9 cellular contexts compared by ENCODE assay signal in the genomic region with DNA sequence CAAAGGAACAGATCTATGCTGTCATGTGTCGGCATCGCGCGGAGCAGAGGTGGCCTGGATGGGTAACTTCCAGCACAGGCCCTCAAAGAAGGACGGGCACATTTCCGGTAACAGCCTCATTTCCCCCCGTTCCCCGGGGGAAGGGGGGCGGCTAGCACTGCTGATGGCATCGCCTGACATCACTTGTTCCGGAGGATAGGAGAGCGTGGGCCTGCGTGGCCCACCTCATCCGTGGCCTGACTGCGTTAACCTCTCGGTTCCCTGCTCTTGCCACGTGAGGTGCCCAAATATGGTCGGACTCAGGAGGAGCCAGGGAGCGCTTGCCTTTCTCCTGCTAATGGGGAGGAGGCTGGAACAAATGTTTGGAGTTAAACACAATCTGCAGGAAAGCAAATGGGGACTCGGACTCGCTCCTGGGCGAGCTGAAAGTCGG. TPM values are rescaled to one million over a fixed set of nuclear protein-coding genes. Genes with fewer than 3 reads are reported as not detected.
A peak's percentile ranks its signal among the peaks of the same experiment; 100 is the strongest.
DNase-seq lines count a peak whose midpoint lies in the region; ATAC-seq and TF ChIP-seq lines count a peak whose summit lies in the region.
"Had no signal": no experiment of that assay in that cellular context is flagged by ENCODE, and none has a peak within 500 bp of the region (broad histone marks: within the 10 kb centered on the region; RNA-seq: fewer than 3 reads in every experiment).

A gene with protein sequence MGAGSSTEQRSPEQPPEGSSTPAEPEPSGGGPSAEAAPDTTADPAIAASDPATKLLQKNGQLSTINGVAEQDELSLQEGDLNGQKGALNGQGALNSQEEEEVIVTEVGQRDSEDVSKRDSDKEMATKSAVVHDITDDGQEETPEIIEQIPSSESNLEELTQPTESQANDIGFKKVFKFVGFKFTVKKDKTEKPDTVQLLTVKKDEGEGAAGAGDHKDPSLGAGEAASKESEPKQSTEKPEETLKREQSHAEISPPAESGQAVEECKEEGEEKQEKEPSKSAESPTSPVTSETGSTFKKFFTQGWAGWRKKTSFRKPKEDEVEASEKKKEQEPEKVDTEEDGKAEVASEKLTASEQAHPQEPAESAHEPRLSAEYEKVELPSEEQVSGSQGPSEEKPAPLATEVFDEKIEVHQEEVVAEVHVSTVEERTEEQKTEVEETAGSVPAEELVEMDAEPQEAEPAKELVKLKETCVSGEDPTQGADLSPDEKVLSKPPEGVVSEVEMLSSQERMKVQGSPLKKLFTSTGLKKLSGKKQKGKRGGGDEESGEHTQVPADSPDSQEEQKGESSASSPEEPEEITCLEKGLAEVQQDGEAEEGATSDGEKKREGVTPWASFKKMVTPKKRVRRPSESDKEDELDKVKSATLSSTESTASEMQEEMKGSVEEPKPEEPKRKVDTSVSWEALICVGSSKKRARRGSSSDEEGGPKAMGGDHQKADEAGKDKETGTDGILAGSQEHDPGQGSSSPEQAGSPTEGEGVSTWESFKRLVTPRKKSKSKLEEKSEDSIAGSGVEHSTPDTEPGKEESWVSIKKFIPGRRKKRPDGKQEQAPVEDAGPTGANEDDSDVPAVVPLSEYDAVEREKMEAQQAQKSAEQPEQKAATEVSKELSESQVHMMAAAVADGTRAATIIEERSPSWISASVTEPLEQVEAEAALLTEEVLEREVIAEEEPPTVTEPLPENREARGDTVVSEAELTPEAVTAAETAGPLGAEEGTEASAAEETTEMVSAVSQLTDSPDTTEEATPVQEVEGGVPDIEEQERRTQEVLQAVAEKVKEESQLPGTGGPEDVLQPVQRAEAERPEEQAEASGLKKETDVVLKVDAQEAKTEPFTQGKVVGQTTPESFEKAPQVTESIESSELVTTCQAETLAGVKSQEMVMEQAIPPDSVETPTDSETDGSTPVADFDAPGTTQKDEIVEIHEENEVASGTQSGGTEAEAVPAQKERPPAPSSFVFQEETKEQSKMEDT (N-terminal part only) (plus strand): TSS at position 365 of the 433 bp plus-strand sequence. CDS start 596 bp downstream, outside the sequence.

- H3F3A ChIP-seq in SK-N-SH (replicated peaks; ENCODE audit: insufficient read depth), result peaks cover 14% of the 10 kb centered on the region

- H3K9me3 ChIP-seq in SK-N-SH (no peaks in the 10 kb centered on the region), ascending aorta (no peaks in the 10 kb centered on the region)

- TF ChIP-seq CTCF in SK-N-SH (IDR thresholded peaks at IDR 0.05), result no peak
- no peak for TF ChIP-seq CTCF in ascending aorta (IDR thresholded peaks at IDR 0.05)

- TF ChIP-seq EP300 in SK-N-SH (IDR thresholded peaks at IDR 0.05; ENCODE audit: borderline replicate concordance in 1 of 2, low read depth in 1 of 2, low read length in 1 of 2), result no peak

- no peak for TF ChIP-seq RAD21 in SK-N-SH (IDR thresholded peaks at IDR 0.05; ENCODE audit: low read length)

- no peaks in the 10 kb centered on the region for H3K9me2 ChIP-seq in SK-N-SH

- H3K79me2 ChIP-seq in SK-N-SH (ENCODE audit: insufficient read depth), result peaks cover 38% of the 10 kb centered on the region

- intact Hi-C loops in ascending aorta (cut with DNase I), result loop anchor here (5.0 kb wide), 1 partner anchor 217 kb away; no protein-coding TSS in a partner anchor

- no peak for ATAC-seq in SK-N-SH treated with all-trans-retinoic acid at 6 μM for 48 hours
- no peak for ATAC-seq in HG03139 (IDR thresholded peaks at IDR 0.05; ENCODE audit: unreplicated experiment)
- no peak for ATAC-seq in GM18858 (IDR thresholded peaks at IDR 0.05; ENCODE audit: unreplicated experiment)

- DNase-seq in SK-N-SH, result no peak
- peak; percentile 11 to 83 for DNase-seq in ascending aorta (ENCODE audit: low spot score in 2 of 2)
- DNase-seq in hypothalamus (lab: John Stamatoyannopoulos, UW), result peak in 36 of 51 donors; percentile 4 to 81 (median 40)
- no peak for DNase-seq in renal cortical epithelial cell (ENCODE audit: low read depth)
- DNase-seq in ecto neural progenitor cell (ENCODE audit: low spot score), result no peak

- H3K4me2 ChIP-seq in SK-N-SH, result peak within 1 kb of the TSS; percentile 83

- peak within 1 kb of the TSS; percentile 34 to 55; a peak in 3 of 4 replicates for H3K27ac ChIP-seq in SK-N-SH (ENCODE audit: low read depth in 2 of 2, low read length in 1 of 2)
- H3K27ac ChIP-seq in ascending aorta, result peak within 1 kb of the TSS; percentile 86 to 90
- H3K27ac ChIP-seq: C4-2B had no signal

- no peaks in the 10 kb centered on the region for H3K27me3 ChIP-seq in SK-N-SH (ENCODE audit: insufficient read depth)
- no peaks in the 10 kb centered on the region for H3K27me3 ChIP-seq in ascending aorta

- H3K36me3 ChIP-seq in SK-N-SH (replicated peaks in 1 of 2; ENCODE audit: control insufficient read depth in 1 of 2, insufficient read depth in 2 of 2, low read length in 1 of 2) (peaks cover 0 to 2% of the 10 kb centered on the region in 2 experiments), ascending aorta (no peaks in the 10 kb centered on the region)

- peaks cover 14% of the 10 kb centered on the region; the same call in 1 of the 2 replicates for H4K20me1 ChIP-seq in SK-N-SH (ENCODE audit: insufficient read depth)

- H3K9ac ChIP-seq in SK-N-SH, result peak within 1 kb of the TSS; percentile 76

- H2AFZ ChIP-seq in SK-N-SH (ENCODE audit: low read depth), result peak within 1 kb of the TSS; percentile 68; the same call in 1 of the 2 replicates

- WGBS in SK-N-SH (ENCODE audit: low lambda C conversion rate), result 75% methylated on average over 16 of the region's 23 CpGs

- CTCF ChIA-PET in SK-N-SH (lab: Yijun Ruan, JAX), result interaction anchor here (0.9 to 5.1 kb wide), 4 partner anchors 26 to 225 kb away, joined by 3 to 26 read pairs (median 4); no protein-coding TSS in a partner anchor

- POLR2A ChIA-PET in SK-N-SH (lab: Yijun Ruan, JAX), result no interaction called here

- H3K4me3 ChIP-seq in SK-N-SH (ENCODE audit: low read depth in 2 of 2, low read length in 1 of 2), result peak within 1 kb of the TSS; percentile 76
- peak within 1 kb of the TSS; percentile 64 to 86 for H3K4me3 ChIP-seq in ascending aorta

- H3K4me1 ChIP-seq in SK-N-SH (ENCODE audit: control insufficient read depth in 1 of 2, insufficient read depth in 2 of 2, low read depth in 1 of 2, low read length in 1 of 2) (peaks cover 7 to 20% of the 10 kb centered on the region in 2 experiments; a peak in 3 of 4 replicates), ascending aorta (peaks cover 0 to 14% of the 10 kb centered on the region in 2 donors)

TF ChIP-seq in SK-N-SH, 30 proteins besides CTCF, POLR2A, EP300 and RAD21 (continues in another document):
- TF ChIP-seq, protein P1, sequence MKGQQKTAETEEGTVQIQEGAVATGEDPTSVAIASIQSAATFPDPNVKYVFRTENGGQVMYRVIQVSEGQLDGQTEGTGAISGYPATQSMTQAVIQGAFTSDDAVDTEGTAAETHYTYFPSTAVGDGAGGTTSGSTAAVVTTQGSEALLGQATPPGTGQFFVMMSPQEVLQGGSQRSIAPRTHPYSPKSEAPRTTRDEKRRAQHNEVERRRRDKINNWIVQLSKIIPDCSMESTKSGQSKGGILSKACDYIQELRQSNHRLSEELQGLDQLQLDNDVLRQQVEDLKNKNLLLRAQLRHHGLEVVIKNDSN (IDR thresholded peaks at IDR 0.05; ENCODE audit: borderline replicate concordance, low read depth), result no peak
- TF ChIP-seq EZH2phosphoT487 (IDR thresholded peaks at IDR 0.05; ENCODE audit: borderline replicate concordance, low read depth) (no peak), JUND (IDR thresholded peaks at IDR 0.05) (no peak)
- TF ChIP-seq, protein P2, sequence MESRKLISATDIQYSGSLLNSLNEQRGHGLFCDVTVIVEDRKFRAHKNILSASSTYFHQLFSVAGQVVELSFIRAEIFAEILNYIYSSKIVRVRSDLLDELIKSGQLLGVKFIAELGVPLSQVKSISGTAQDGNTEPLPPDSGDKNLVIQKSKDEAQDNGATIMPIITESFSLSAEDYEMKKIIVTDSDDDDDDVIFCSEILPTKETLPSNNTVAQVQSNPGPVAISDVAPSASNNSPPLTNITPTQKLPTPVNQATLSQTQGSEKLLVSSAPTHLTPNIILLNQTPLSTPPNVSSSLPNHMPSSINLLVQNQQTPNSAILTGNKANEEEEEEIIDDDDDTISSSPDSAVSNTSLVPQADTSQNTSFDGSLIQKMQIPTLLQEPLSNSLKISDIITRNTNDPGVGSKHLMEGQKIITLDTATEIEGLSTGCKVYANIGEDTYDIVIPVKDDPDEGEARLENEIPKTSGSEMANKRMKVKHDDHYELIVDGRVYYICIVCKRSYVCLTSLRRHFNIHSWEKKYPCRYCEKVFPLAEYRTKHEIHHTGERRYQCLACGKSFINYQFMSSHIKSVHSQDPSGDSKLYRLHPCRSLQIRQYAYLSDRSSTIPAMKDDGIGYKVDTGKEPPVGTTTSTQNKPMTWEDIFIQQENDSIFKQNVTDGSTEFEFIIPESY (IDR thresholded peaks at IDR 0.05; ENCODE audit: borderline replicate concordance, low read depth), result no peak

TF ChIP-seq in SK-N-SH treated with all-trans-retinoic acid at 6 μM for 48 hours, 23 proteins besides CTCF, POLR2A, EP300 and RAD21:
- TF ChIP-seq, protein P3, sequence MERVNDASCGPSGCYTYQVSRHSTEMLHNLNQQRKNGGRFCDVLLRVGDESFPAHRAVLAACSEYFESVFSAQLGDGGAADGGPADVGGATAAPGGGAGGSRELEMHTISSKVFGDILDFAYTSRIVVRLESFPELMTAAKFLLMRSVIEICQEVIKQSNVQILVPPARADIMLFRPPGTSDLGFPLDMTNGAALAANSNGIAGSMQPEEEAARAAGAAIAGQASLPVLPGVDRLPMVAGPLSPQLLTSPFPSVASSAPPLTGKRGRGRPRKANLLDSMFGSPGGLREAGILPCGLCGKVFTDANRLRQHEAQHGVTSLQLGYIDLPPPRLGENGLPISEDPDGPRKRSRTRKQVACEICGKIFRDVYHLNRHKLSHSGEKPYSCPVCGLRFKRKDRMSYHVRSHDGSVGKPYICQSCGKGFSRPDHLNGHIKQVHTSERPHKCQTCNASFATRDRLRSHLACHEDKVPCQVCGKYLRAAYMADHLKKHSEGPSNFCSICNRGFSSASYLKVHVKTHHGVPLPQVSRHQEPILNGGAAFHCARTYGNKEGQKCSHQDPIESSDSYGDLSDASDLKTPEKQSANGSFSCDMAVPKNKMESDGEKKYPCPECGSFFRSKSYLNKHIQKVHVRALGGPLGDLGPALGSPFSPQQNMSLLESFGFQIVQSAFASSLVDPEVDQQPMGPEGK (CRISPR knock-in tag; IDR thresholded peaks at IDR 0.05; ENCODE audit: borderline replicate concordance), result no peak
- no peak for TF ChIP-seq OSR1 (CRISPR knock-in tag; IDR thresholded peaks at IDR 0.05)
- no peak for TF ChIP-seq ISL1 (CRISPR knock-in tag; IDR thresholded peaks at IDR 0.05)
- no peak for TF ChIP-seq GLIS3 (CRISPR knock-in tag; IDR thresholded peaks at IDR 0.05)
- no peak for TF ChIP-seq SNAI2 (CRISPR knock-in tag; IDR thresholded peaks at IDR 0.05)
- TF ChIP-seq RARB (CRISPR knock-in tag; IDR thresholded peaks at IDR 0.05), result no peak
- no peak for TF ChIP-seq ZNF70 (CRISPR knock-in tag; IDR thresholded peaks at IDR 0.05)
- no peak for TF ChIP-seq TOX (CRISPR knock-in tag; IDR thresholded peaks at IDR 0.05; ENCODE audit: borderline replicate concordance)
- no peak for TF ChIP-seq PPARA (CRISPR knock-in tag; IDR thresholded peaks at IDR 0.05; ENCODE audit: borderline replicate concordance)

RNA-seq across cellular contexts. Expression of the gene that starts here (rescaled TPM):
- polyA plus RNA-seq in SK-N-SH (2012; rRNA removed), result 46.5 and 48.4 TPM in 2 replicates
- polyA plus RNA-seq in SK-N-SH (2012; cell fraction: cytosol; rRNA removed), result 56.2 and 63.1 TPM in 2 replicates
- polyA plus RNA-seq in SK-N-SH (2012; cell fraction: nucleus; rRNA removed), result 28.0 and 46.8 TPM in 2 replicates
- total RNA-seq in ascending aorta, result 53.9 TPM
- total RNA-seq in renal cortical epithelial cell, result 54.4 and 218 TPM in 2 replicates

Comparison
In these comparisons a context has a peak if more than half of its experiments do, and no peak if none do; other contexts are left out.
1. DNase-seq: peak in ascending aorta (2 of 2) and hypothalamus (36 of 51); none in SK-N-SH (single experiment), renal cortical epithelial cell (single experiment) and ecto neural progenitor cell (single experiment).